Comparison of ENCODE assay signal across 1 cellular context in the genomic region with DNA sequence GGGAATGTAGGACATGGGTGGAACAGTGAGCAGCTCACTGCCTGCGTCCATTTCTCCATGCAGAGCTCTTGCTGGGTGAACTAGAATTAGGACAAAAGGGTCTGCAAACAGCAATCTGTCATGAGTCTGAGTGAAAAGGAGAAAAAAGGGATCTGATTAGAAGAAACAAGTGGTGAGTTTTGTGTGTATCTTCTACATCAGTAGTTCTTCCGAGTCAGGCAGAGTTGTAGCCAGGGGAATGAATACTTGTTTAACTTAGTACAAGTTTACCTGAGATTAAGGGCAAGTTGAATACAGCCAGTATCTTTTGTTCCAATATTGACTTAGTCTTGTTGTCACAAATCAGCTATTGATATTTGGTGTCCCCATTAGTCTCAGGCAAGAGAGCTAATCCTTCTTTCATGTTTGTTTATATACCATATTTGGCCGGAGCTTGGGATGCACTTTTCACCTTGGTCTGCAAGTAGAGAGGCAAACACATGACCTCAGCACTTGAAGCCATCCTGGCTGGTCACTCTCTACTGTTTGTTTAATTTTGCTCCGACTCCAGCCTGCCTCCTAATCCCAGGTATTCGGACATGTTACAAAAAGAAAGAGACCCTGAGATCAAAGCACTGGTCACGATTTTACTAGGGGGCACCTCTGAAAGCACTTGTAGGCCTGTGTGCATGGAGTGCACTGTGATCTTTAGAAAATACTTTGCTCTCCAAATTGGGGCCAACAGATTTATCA.
A peak's percentile ranks its signal among the peaks of the same experiment; 100 is the strongest.
TF ChIP-seq lines count a peak whose summit lies in the region.

No MANE protein-coding gene starts in this region.

TF ChIP-seq in HepG2, 621 proteins besides CTCF, POLR2A, EP300 and RAD21 (continued from another document and continues in another):
- TF ChIP-seq TIGD3 (CRISPR knock-in tag; IDR thresholded peaks at IDR 0.05; ENCODE audit: borderline replicate concordance) (peak; percentile 89; the same call in 1 of the 2 replicates), NR3C1 (CRISPR knock-in tag; IDR thresholded peaks at IDR 0.05) (no peak), KLF9 (CRISPR knock-in tag; IDR thresholded peaks at IDR 0.05; ENCODE audit: low read depth) (peak; percentile 95; the same call in 1 of the 2 replicates), MBNL3 (CRISPR knock-in tag; conservative IDR thresholded peaks at IDR 0.05) (no peak), NR2C2 (CRISPR knock-in tag; IDR thresholded peaks at IDR 0.05; ENCODE audit: borderline replicate concordance) (peak; percentile 84; the same call in 1 of the 2 replicates), ZNF615 (CRISPR knock-in tag; IDR thresholded peaks at IDR 0.05; ENCODE audit: borderline replicate concordance) (peak; percentile 94; the same call in 1 of the 2 replicates), RBAK (CRISPR knock-in tag; IDR thresholded peaks at IDR 0.05) (peak; percentile 20; the same call in 1 of the 2 replicates), HMGXB3 (CRISPR knock-in tag; IDR thresholded peaks at IDR 0.05; ENCODE audit: borderline replicate concordance) (peak; percentile 94), ZNF598 (CRISPR knock-in tag; IDR thresholded peaks at IDR 0.05; ENCODE audit: borderline replicate concordance) (no peak), ZBTB33 (CRISPR knock-in tag; IDR thresholded peaks at IDR 0.05) (no peak; the same call in 1 of the 2 replicates), SNAPC2 (CRISPR knock-in tag; IDR thresholded peaks at IDR 0.05) (peak; percentile 98), ZNF251 (CRISPR knock-in tag; IDR thresholded peaks at IDR 0.05) (no peak), NPAS2 (CRISPR knock-in tag; IDR thresholded peaks at IDR 0.05; ENCODE audit: borderline replicate concordance) (no peak), RFXANK (CRISPR knock-in tag; IDR thresholded peaks at IDR 0.05) (peak; percentile 86; the same call in 1 of the 2 replicates), RCOR2 (CRISPR knock-in tag; IDR thresholded peaks at IDR 0.05) (peak; percentile 99), CBX2 (IDR thresholded peaks at IDR 0.05; ENCODE audit: low read depth, low read length) (no peak), CBX2 (CRISPR knock-in tag; IDR thresholded peaks at IDR 0.05; ENCODE audit: low read depth) (peak; percentile 100), ZFP1 (CRISPR knock-in tag; IDR thresholded peaks at IDR 0.05) (peak; percentile 90; the same call in 1 of the 2 replicates), ISX (CRISPR knock-in tag; conservative IDR thresholded peaks at IDR 0.05) (peak; percentile 97; the same call in 1 of the 2 replicates), NFIB (CRISPR knock-in tag; IDR thresholded peaks at IDR 0.05; ENCODE audit: borderline replicate concordance) (0 out of 2 replicates have a peak, but pooled peaks have one; percentile 44)
- TF ChIP-seq, protein P1, sequence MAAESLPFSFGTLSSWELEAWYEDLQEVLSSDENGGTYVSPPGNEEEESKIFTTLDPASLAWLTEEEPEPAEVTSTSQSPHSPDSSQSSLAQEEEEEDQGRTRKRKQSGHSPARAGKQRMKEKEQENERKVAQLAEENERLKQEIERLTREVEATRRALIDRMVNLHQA (CRISPR knock-in tag; IDR thresholded peaks at IDR 0.05), result peak; percentile 39; the same call in 1 of the 2 replicates
- TF ChIP-seq, protein P2, sequence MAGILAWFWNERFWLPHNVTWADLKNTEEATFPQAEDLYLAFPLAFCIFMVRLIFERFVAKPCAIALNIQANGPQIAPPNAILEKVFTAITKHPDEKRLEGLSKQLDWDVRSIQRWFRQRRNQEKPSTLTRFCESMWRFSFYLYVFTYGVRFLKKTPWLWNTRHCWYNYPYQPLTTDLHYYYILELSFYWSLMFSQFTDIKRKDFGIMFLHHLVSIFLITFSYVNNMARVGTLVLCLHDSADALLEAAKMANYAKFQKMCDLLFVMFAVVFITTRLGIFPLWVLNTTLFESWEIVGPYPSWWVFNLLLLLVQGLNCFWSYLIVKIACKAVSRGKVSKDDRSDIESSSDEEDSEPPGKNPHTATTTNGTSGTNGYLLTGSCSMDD (CRISPR knock-in tag; IDR thresholded peaks at IDR 0.05), result no peak
- TF ChIP-seq, protein P3, sequence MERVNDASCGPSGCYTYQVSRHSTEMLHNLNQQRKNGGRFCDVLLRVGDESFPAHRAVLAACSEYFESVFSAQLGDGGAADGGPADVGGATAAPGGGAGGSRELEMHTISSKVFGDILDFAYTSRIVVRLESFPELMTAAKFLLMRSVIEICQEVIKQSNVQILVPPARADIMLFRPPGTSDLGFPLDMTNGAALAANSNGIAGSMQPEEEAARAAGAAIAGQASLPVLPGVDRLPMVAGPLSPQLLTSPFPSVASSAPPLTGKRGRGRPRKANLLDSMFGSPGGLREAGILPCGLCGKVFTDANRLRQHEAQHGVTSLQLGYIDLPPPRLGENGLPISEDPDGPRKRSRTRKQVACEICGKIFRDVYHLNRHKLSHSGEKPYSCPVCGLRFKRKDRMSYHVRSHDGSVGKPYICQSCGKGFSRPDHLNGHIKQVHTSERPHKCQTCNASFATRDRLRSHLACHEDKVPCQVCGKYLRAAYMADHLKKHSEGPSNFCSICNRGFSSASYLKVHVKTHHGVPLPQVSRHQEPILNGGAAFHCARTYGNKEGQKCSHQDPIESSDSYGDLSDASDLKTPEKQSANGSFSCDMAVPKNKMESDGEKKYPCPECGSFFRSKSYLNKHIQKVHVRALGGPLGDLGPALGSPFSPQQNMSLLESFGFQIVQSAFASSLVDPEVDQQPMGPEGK (CRISPR knock-in tag; IDR thresholded peaks at IDR 0.05), result peak; percentile 83
- TF ChIP-seq, protein P4, sequence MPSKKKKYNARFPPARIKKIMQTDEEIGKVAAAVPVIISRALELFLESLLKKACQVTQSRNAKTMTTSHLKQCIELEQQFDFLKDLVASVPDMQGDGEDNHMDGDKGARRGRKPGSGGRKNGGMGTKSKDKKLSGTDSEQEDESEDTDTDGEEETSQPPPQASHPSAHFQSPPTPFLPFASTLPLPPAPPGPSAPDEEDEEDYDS (CRISPR knock-in tag; IDR thresholded peaks at IDR 0.05), result peak; percentile 70
- TF ChIP-seq, protein P5, sequence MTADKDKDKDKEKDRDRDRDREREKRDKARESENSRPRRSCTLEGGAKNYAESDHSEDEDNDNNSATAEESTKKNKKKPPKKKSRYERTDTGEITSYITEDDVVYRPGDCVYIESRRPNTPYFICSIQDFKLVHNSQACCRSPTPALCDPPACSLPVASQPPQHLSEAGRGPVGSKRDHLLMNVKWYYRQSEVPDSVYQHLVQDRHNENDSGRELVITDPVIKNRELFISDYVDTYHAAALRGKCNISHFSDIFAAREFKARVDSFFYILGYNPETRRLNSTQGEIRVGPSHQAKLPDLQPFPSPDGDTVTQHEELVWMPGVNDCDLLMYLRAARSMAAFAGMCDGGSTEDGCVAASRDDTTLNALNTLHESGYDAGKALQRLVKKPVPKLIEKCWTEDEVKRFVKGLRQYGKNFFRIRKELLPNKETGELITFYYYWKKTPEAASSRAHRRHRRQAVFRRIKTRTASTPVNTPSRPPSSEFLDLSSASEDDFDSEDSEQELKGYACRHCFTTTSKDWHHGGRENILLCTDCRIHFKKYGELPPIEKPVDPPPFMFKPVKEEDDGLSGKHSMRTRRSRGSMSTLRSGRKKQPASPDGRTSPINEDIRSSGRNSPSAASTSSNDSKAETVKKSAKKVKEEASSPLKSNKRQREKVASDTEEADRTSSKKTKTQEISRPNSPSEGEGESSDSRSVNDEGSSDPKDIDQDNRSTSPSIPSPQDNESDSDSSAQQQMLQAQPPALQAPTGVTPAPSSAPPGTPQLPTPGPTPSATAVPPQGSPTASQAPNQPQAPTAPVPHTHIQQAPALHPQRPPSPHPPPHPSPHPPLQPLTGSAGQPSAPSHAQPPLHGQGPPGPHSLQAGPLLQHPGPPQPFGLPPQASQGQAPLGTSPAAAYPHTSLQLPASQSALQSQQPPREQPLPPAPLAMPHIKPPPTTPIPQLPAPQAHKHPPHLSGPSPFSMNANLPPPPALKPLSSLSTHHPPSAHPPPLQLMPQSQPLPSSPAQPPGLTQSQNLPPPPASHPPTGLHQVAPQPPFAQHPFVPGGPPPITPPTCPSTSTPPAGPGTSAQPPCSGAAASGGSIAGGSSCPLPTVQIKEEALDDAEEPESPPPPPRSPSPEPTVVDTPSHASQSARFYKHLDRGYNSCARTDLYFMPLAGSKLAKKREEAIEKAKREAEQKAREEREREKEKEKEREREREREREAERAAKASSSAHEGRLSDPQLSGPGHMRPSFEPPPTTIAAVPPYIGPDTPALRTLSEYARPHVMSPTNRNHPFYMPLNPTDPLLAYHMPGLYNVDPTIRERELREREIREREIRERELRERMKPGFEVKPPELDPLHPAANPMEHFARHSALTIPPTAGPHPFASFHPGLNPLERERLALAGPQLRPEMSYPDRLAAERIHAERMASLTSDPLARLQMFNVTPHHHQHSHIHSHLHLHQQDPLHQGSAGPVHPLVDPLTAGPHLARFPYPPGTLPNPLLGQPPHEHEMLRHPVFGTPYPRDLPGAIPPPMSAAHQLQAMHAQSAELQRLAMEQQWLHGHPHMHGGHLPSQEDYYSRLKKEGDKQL (CRISPR knock-in tag; IDR thresholded peaks at IDR 0.05; ENCODE audit: low read depth), result peak; percentile 100
